Comparison of ENCODE assay signal across 8 cellular contexts in genomic region chr7:149772236-149772820, GRCh38. TPM values are rescaled to one million over a fixed set of nuclear protein-coding genes. Genes with fewer than 3 reads are reported as not detected.
DNase-seq lines count a peak whose midpoint lies in the region; ATAC-seq and TF ChIP-seq lines count a peak whose summit lies in the region.

No MANE protein-coding gene starts in this region.

- H3K27ac Mint-ChIP-seq in activated naive CD8-positive, alpha-beta T cell treated with anti-CD3 and anti-CD28 coated beads for 36 hours = no peak overlapping the region
- H3K27ac Mint-ChIP-seq in stimulated activated memory B cell treated with anti-CD40 and anti-IgM and Interleukin-4, amounts not matched to agents 10 μg/mL and 1 μg/mL and 100 μg/mL, for 72 hours = peak overlapping the region; percentile 37

- peaks cover 12% of the 10 kb centered on the region for H3K27me3 Mint-ChIP-seq in activated naive CD8-positive, alpha-beta T cell treated with anti-CD3 and anti-CD28 coated beads for 36 hours
- no peaks in the 10 kb centered on the region for H3K27me3 Mint-ChIP-seq in stimulated activated memory B cell treated with anti-CD40 and anti-IgM and Interleukin-4, amounts not matched to agents 10 μg/mL and 1 μg/mL and 100 μg/mL, for 72 hours

- H3K27ac ChIP-seq in HEK293 (ENCODE audit: extremely low read depth, low read depth, low read length) = peak overlapping the region; percentile 63; the same call in 1 of the 2 replicates

- H3K4me1 Mint-ChIP-seq in activated naive CD8-positive, alpha-beta T cell treated with anti-CD3 and anti-CD28 coated beads for 36 hours = peaks cover 5% of the 10 kb centered on the region
- peaks cover 12% of the 10 kb centered on the region for H3K4me1 Mint-ChIP-seq in stimulated activated memory B cell treated with anti-CD40 and anti-IgM and Interleukin-4, amounts not matched to agents 10 μg/mL and 1 μg/mL and 100 μg/mL, for 72 hours

- POLR2A ChIA-PET in HEK293 (lab: Yijun Ruan, JAX) = interaction anchor here (0.6 to 1.7 kb wide), 9 partner anchors 8 to 1370 kb away, joined by 3 to 4 read pairs (median 3); partner anchors contain the start of gene ZNF862

- no peak for DNase-seq in AG09309 (ENCODE audit: low read depth)
- DNase-seq in activated naive CD8-positive, alpha-beta T cell treated with anti-CD3 and anti-CD28 coated beads for 36 hours = no peak
- DNase-seq in GM10266 (ENCODE audit: extremely low spot score) = no peak

- no peak for TF ChIP-seq CTCF in AG09309 (IDR thresholded peaks at IDR 0.05; ENCODE audit: control insufficient read depth, insufficient read depth, low read depth, low read length, missing control alignments)
- TF ChIP-seq CTCF in HEK293 (tag by site-specific recombination; IDR thresholded peaks at IDR 0.05) = no peak
- TF ChIP-seq CTCF in GM10266 (IDR thresholded peaks at IDR 0.05; ENCODE audit: control insufficient read depth, insufficient read depth, low read depth, missing control alignments) = no peak

- no peaks in the 10 kb centered on the region for H3K9me3 Mint-ChIP-seq in activated naive CD8-positive, alpha-beta T cell treated with anti-CD3 and anti-CD28 coated beads for 36 hours
- no peaks in the 10 kb centered on the region for H3K9me3 Mint-ChIP-seq in stimulated activated memory B cell treated with anti-CD40 and anti-IgM and Interleukin-4, amounts not matched to agents 10 μg/mL and 1 μg/mL and 100 μg/mL, for 72 hours

- H3K4me3 ChIP-seq in AG09309 (ENCODE audit: control insufficient read depth, low read depth, low read length) (peak overlapping the region; percentile 58), HEK293 (ENCODE audit: low read depth, low read length) (peak overlapping the region; percentile 49), iPS-18c (ENCODE audit: insufficient read depth, low read depth, low read length) (peak overlapping the region; percentile 67)

- H3K4me1 ChIP-seq in HEK293 (ENCODE audit: control insufficient read depth, insufficient read depth, low read length) = no peaks in the 10 kb centered on the region

- CTCF ChIA-PET in HEK293 (lab: Yijun Ruan, JAX) = interaction anchor here (0.5 to 1.4 kb wide), 4 partner anchors 27 to 1315 kb away, joined by 3 to 5 read pairs (median 4); no protein-coding TSS in a partner anchor

- peaks cover 0 to 24% of the 10 kb centered on the region in 2 experiments; a peak in 1 of 3 replicates for H3K36me3 ChIP-seq in HEK293 (ENCODE audit: control insufficient read depth in 2 of 2, insufficient read depth in 1 of 2, low read length in 2 of 2)

- peak; percentile 3 for ATAC-seq in stimulated activated memory B cell treated with anti-CD40 and anti-IgM and Interleukin-4, amounts not matched to agents 10 μg/mL and 1 μg/mL and 100 μg/mL, for 72 hours
- ATAC-seq in GM21528 (IDR thresholded peaks at IDR 0.05; ENCODE audit: low FRiP score, unreplicated experiment) = no peak
- ATAC-seq in GM18870 (IDR thresholded peaks at IDR 0.05; ENCODE audit: unreplicated experiment) = no peak

- H3K36me3 Mint-ChIP-seq in activated naive CD8-positive, alpha-beta T cell treated with anti-CD3 and anti-CD28 coated beads for 36 hours = no peaks in the 10 kb centered on the region
- no peaks in the 10 kb centered on the region for H3K36me3 Mint-ChIP-seq in stimulated activated memory B cell treated with anti-CD40 and anti-IgM and Interleukin-4, amounts not matched to agents 10 μg/mL and 1 μg/mL and 100 μg/mL, for 72 hours

- peak overlapping the region; percentile 77 for H3K4me3 Mint-ChIP-seq in activated naive CD8-positive, alpha-beta T cell treated with anti-CD3 and anti-CD28 coated beads for 36 hours
- H3K4me3 Mint-ChIP-seq in stimulated activated memory B cell treated with anti-CD40 and anti-IgM and Interleukin-4, amounts not matched to agents 10 μg/mL and 1 μg/mL and 100 μg/mL, for 72 hours = peak overlapping the region; percentile 86

- H3K9me3 ChIP-seq in HEK293 (ENCODE audit: control insufficient read depth, insufficient read depth, low read depth, low read length) = no peaks in the 10 kb centered on the region
- no peaks in the 10 kb centered on the region for H3K9me3 ChIP-seq in iPS-18c (ENCODE audit: control insufficient read depth, insufficient read depth, low read length)

TF ChIP-seq in HEK293, 187 proteins besides CTCF, POLR2A, EP300 and RAD21 (continues in another document):
- TF ChIP-seq ZNF133 (tag by site-specific recombination; IDR thresholded peaks at IDR 0.05) = no peak
- no peak for TF ChIP-seq HOXD13 (CRISPR knock-in tag; IDR thresholded peaks at IDR 0.05; ENCODE audit: borderline replicate concordance)
- TF ChIP-seq TRIM28 (IDR thresholded peaks at IDR 0.05; ENCODE audit: borderline replicate concordance, low read length) = no peak
- TF ChIP-seq ZNF521 (tag by site-specific recombination; IDR thresholded peaks at IDR 0.05) = no peak
- TF ChIP-seq KLF8 (tag by site-specific recombination; IDR thresholded peaks at IDR 0.05) = peak; percentile 35; the same call in 1 of the 2 replicates
- TF ChIP-seq EGR2 (tag by site-specific recombination; IDR thresholded peaks at IDR 0.05; ENCODE audit: low read depth) = peak; percentile 18; the same call in 1 of the 2 replicates
- TF ChIP-seq, protein P1, sequence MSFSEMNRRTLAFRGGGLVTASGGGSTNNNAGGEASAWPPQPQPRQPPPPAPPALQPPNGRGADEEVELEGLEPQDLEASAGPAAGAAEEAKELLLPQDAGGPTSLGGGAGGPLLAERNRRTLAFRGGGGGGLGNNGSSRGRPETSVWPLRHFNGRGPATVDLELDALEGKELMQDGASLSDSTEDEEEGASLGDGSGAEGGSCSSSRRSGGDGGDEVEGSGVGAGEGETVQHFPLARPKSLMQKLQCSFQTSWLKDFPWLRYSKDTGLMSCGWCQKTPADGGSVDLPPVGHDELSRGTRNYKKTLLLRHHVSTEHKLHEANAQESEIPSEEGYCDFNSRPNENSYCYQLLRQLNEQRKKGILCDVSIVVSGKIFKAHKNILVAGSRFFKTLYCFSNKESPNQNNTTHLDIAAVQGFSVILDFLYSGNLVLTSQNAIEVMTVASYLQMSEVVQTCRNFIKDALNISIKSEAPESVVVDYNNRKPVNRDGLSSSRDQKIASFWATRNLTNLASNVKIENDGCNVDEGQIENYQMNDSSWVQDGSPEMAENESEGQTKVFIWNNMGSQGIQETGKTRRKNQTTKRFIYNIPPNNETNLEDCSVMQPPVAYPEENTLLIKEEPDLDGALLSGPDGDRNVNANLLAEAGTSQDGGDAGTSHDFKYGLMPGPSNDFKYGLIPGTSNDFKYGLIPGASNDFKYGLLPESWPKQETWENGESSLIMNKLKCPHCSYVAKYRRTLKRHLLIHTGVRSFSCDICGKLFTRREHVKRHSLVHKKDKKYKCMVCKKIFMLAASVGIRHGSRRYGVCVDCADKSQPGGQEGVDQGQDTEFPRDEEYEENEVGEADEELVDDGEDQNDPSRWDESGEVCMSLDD (tag by site-specific recombination; IDR thresholded peaks at IDR 0.05) = peak; percentile 84
- no peak for TF ChIP-seq RBAK (tag by site-specific recombination; IDR thresholded peaks at IDR 0.05)
- TF ChIP-seq ZNF560 (tag by site-specific recombination; IDR thresholded peaks at IDR 0.05; ENCODE audit: borderline replicate concordance) = no peak
- TF ChIP-seq, protein P2, sequence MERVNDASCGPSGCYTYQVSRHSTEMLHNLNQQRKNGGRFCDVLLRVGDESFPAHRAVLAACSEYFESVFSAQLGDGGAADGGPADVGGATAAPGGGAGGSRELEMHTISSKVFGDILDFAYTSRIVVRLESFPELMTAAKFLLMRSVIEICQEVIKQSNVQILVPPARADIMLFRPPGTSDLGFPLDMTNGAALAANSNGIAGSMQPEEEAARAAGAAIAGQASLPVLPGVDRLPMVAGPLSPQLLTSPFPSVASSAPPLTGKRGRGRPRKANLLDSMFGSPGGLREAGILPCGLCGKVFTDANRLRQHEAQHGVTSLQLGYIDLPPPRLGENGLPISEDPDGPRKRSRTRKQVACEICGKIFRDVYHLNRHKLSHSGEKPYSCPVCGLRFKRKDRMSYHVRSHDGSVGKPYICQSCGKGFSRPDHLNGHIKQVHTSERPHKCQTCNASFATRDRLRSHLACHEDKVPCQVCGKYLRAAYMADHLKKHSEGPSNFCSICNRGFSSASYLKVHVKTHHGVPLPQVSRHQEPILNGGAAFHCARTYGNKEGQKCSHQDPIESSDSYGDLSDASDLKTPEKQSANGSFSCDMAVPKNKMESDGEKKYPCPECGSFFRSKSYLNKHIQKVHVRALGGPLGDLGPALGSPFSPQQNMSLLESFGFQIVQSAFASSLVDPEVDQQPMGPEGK (tag by site-specific recombination; IDR thresholded peaks at IDR 0.05) = peak; percentile 72
- 0 out of 2 replicates have a peak, but pooled peaks have one; percentile 6 for TF ChIP-seq GFI1B (tag by site-specific recombination; IDR thresholded peaks at IDR 0.05)
- 0 out of 2 replicates have a peak, but pooled peaks have one; percentile 10 for TF ChIP-seq ZBTB48 (tag by site-specific recombination; IDR thresholded peaks at IDR 0.05)
- TF ChIP-seq ZNF785 (tag by site-specific recombination; IDR thresholded peaks at IDR 0.05) = no peak
- 0 out of 2 replicates have a peak, but pooled peaks have one; percentile 12 for TF ChIP-seq MYNN (tag by site-specific recombination; IDR thresholded peaks at IDR 0.05; ENCODE audit: borderline replicate concordance)
- TF ChIP-seq ZNF776 (tag by site-specific recombination; IDR thresholded peaks at IDR 0.05; ENCODE audit: borderline replicate concordance) = no peak
- TF ChIP-seq ZNF341 (tag by site-specific recombination; IDR thresholded peaks at IDR 0.05; ENCODE audit: low read depth) = peak; percentile 71
- TF ChIP-seq ZNF121 (tag by site-specific recombination; IDR thresholded peaks at IDR 0.05) = no peak
- TF ChIP-seq ZNF830 (tag by site-specific recombination; IDR thresholded peaks at IDR 0.05; ENCODE audit: low read depth) = no peak
- peak; percentile 85 for TF ChIP-seq ZNF398 (tag by site-specific recombination; IDR thresholded peaks at IDR 0.05)
- TF ChIP-seq ZNF335 (tag by site-specific recombination; conservative IDR thresholded peaks at IDR 0.05) = peak; percentile 62

RNA-seq across cellular contexts. Expression of gene ZNF467, which starts 1.1 kb away (rescaled TPM):
- under 1 TPM; 0.21 to 0.22 TPM for total RNA-seq in activated naive CD8-positive, alpha-beta T cell treated with anti-CD3 and anti-CD28 coated beads for 36 hours
